8 cellular contexts compared by ENCODE assay signal in the genomic region with DNA sequence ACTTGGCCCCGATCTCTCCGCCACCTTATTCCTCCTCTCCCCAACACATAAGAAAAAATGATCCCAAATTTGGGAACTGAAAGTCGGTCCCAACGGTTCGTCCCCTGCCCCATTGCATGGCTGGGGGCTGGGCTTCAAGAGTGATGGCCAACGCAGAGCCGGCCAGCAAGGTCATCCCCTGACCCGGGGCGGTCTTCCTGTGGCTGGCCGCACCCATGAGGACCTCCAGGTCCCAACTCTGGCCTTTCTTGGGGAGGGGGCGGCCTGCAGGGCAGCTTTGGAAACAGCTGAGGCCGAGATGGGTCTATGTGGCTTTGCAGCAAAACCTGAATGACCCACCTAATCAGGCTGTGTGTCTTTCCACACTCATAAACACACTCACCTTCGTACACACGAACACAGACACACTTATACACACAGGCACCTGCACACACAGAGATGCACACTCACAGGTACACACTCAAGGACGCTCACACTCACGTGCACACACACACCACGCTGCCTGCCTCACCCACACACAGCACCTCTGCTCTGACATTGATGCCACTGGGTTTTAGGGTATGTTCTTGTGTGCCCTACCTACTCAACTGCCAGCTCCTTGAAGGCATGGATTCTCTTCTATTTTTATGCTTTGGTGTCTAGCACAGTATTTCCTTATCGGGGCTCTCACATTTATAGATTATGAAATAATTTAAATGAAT. TPM values are rescaled to one million over a fixed set of nuclear protein-coding genes. Genes with fewer than 3 reads are reported as not detected.
A peak's percentile ranks its signal among the peaks of the same experiment; 100 is the strongest.
DNase-seq lines count a peak whose midpoint lies in the region; ATAC-seq and TF ChIP-seq lines count a peak whose summit lies in the region.

No MANE protein-coding gene starts in this region.

- WGBS in esophagus, 2 donors: 42 to 48% methylated on average over 18 of the region's 18 CpGs

- DNase-seq in MG63 (no peak), neural crest cell (ENCODE audit: low read depth, low spot score) (no peak), NCI-H2107 (lab: John Stamatoyannopoulos, UW) (no peak), COLO668 (lab: John Stamatoyannopoulos, UW; ENCODE audit: unreplicated experiment) (no peak)

- no peaks in the 10 kb centered on the region for H3K36me3 ChIP-seq in BLaER1 treated with 17β-estradiol and CSF1 and Interleukin-3, amounts not matched to agents 10 nM and 100 nM
- H3K36me3 ChIP-seq in MG63 (no peaks in the 10 kb centered on the region), esophagus (ENCODE audit: control insufficient read depth in 2 of 2, insufficient read depth in 2 of 2, low read length in 1 of 2) (no peaks in the 10 kb centered on the region)

- H3K27ac Mint-ChIP-seq in neural crest cell (ENCODE audit: unreplicated experiment): peak overlapping the region; percentile 0

- no peaks in the 10 kb centered on the region for H3K36me3 Mint-ChIP-seq in neural crest cell (ENCODE audit: low read depth)

- ATAC-seq in HG03439 (IDR thresholded peaks at IDR 0.05; ENCODE audit: unreplicated experiment) (no peak), GM21717 (IDR thresholded peaks at IDR 0.05; ENCODE audit: unreplicated experiment) (no peak)

- no peak for TF ChIP-seq CTCF in neural crest cell (conservative IDR thresholded peaks at IDR 0.05)

- H3K4me2 ChIP-seq in BLaER1 treated with 17β-estradiol and CSF1 and Interleukin-3, amounts not matched to agents 10 nM and 100 nM: peak overlapping the region; percentile 78 to 96 (median 89)

- peaks cover 14% of the 10 kb centered on the region for H3K4me1 Mint-ChIP-seq in neural crest cell

- peaks cover 19% of the 10 kb centered on the region for H3K27me3 Mint-ChIP-seq in neural crest cell (ENCODE audit: low read depth)

- H3K9ac ChIP-seq in BLaER1 treated with 17β-estradiol and CSF1 and Interleukin-3, amounts not matched to agents 10 nM and 100 nM: peak overlapping the region in 2 of 11 experiments; percentile 31 to 40; a peak in 3 of 22 replicates

- H3K4me3 Mint-ChIP-seq in neural crest cell: peak overlapping the region; percentile 69

- H3K4me1 ChIP-seq in BLaER1 treated with 17β-estradiol and CSF1 and Interleukin-3, amounts not matched to agents 10 nM and 100 nM: peaks cover 13 to 24% (median 16%) of the 10 kb centered on the region in 10 experiments
- H3K4me1 ChIP-seq in esophagus (ENCODE audit: control insufficient read depth in 2 of 2, insufficient read depth in 2 of 2, low read length in 1 of 2): peaks cover 4 to 5% of the 10 kb centered on the region in 2 donors

- H3K9me3 Mint-ChIP-seq in neural crest cell: no peaks in the 10 kb centered on the region

- H3K27ac ChIP-seq in BLaER1 treated with 17β-estradiol and CSF1 and Interleukin-3, amounts not matched to agents 10 nM and 100 nM: peak overlapping the region in 1 of 11 experiments; percentile 45; a peak in 2 of 22 replicates
- no peak overlapping the region for H3K27ac ChIP-seq in esophagus (ENCODE audit: low read depth in 2 of 2, low read length in 1 of 2)

- H3K9me3 ChIP-seq in BLaER1 treated with 17β-estradiol and CSF1 and Interleukin-3, amounts not matched to agents 10 nM and 100 nM (replicated peaks in 1 of 11): peaks cover 0 to 17% (median 5%) of the 10 kb centered on the region in 11 experiments; a peak in 5 of 22 replicates
- H3K9me3 ChIP-seq in MG63 (no peaks in the 10 kb centered on the region), esophagus (ENCODE audit: control insufficient read depth in 2 of 2, insufficient read depth in 1 of 2, low read depth in 1 of 2, low read length in 1 of 2) (no peaks in the 10 kb centered on the region)

- no peaks in the 10 kb centered on the region for H4K20me1 ChIP-seq in BLaER1 treated with 17β-estradiol and CSF1 and Interleukin-3, amounts not matched to agents 10 nM and 100 nM

- peak overlapping the region in 8 of 10 experiments; percentile 24 to 62 (median 46); a peak in 17 of 20 replicates for H3K4me3 ChIP-seq in BLaER1 treated with 17β-estradiol and CSF1 and Interleukin-3, amounts not matched to agents 10 nM and 100 nM
- H3K4me3 ChIP-seq in MG63 (peak overlapping the region; percentile 32), esophagus (ENCODE audit: low read depth in 1 of 2, low read length in 2 of 2) (peak overlapping the region; percentile 23 to 38)

- peaks cover 7 to 34% (median 28%) of the 10 kb centered on the region in 11 experiments; a peak in 20 of 22 replicates for H3K27me3 ChIP-seq in BLaER1 treated with 17β-estradiol and CSF1 and Interleukin-3, amounts not matched to agents 10 nM and 100 nM
- H3K27me3 ChIP-seq in MG63: no peaks in the 10 kb centered on the region
- peaks cover 0 to 4% of the 10 kb centered on the region in 2 donors for H3K27me3 ChIP-seq in esophagus (ENCODE audit: control insufficient read depth in 1 of 2, insufficient read depth in 2 of 2, low read length in 2 of 2)

RNA-seq across cellular contexts. Expression of a gene that starts 0.6 kb away (rescaled TPM):
- total RNA-seq in MG63 (2014; rRNA removed; shearing (Covaris generic); ENCODE audit: low replicate concordance): not detected in 2 replicates
- under 1 TPM; 0.18 to 0.57 TPM for polyA plus RNA-seq in esophagus
- 1.6 and 2.0 TPM in 2 replicates for total RNA-seq in neural crest cell

RNA-seq across cellular contexts. Expression of a gene that starts 48.3 kb away (rescaled TPM):
- total RNA-seq in MG63 (2014; rRNA removed; shearing (Covaris generic); ENCODE audit: low replicate concordance): not detected in 2 replicates
- not detected for polyA plus RNA-seq in esophagus
- total RNA-seq in neural crest cell: not detected in 2 replicates
